ENCODE assay signal across 31 cellular contexts in the genomic region with DNA sequence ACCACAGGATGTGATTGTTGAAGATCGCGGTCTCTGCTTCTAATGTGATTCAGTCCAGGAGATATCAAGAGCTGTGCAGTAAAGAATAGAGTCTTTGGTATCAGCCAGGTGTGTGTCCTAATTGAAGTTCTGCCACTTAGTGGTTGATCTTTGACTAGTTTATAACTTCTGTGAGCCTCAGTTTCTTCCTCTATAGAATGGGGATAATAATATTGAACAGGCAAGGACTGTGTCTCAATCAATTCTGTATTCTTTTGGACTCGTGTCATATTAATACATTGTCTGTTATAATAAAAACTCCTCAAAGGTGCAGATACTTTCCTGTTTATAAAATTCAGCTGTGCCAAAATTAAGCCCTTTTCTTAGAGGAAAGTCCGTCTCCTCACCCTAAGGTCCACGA.
"Had no signal": no experiment of that assay in that cellular context is flagged by ENCODE, and none has a peak within 500 bp of the region (broad histone marks: within the 10 kb centered on the region; RNA-seq: fewer than 3 reads in every experiment).

No MANE protein-coding gene starts in this region.

- H3K36me3 Mint-ChIP-seq: natural killer cell treated with Interleukin-12 subunit alpha and Interleukin-12 subunit beta and Interleukin-15 and Interleukin-18, amount 100 ng/mL, for 72 hours had no signal

- DNase-seq: naive B cell; naive thymus-derived CD8-positive, alpha-beta T cell; occipital lobe; ovary; posterior cingulate gyrus; psoas muscle; right cardiac atrium; spleen; stimulated activated CD4-positive, alpha-beta T cell treated with anti-CD3 and anti-CD28 coated beads, Interleukin-12 subunit alpha, Interleukin-12 subunit beta, amount 100 ng/mL, for 4 hours; stimulated activated CD4-positive, alpha-beta T cell treated with anti-CD3 and anti-CD28 coated beads, Interleukin-1b, Interleukin-23, amount 100 ng/mL, for 48 hours; stimulated activated CD4-positive, alpha-beta T cell treated with anti-CD3 and anti-CD28 coated beads, Interleukin-4, amount 100 ng/mL, for 1 hour; stimulated activated CD4-positive, alpha-beta T cell treated with anti-CD3 and anti-CD28 coated beads, Interleukin-4, amount 100 ng/mL, for 4 hours; stimulated activated CD8-positive, alpha-beta memory T cell treated with anti-CD3 and anti-CD28 coated beads, Interleukin-4, amount 100 ng/mL, for 48 hours; stimulated activated naive CD4-positive, alpha-beta T cell; stimulated activated naive CD8-positive, alpha-beta T cell treated with anti-CD3 and anti-CD28 coated beads, Interleukin-15, amount 100 ng/mL, for 72 hours; stimulated activated naive CD8-positive, alpha-beta T cell treated with anti-CD3 and anti-CD28 coated beads, Interleukin-15, Interleukin-2, amounts not matched to agents 100 U/mL and 50 U/mL, for 24 hours; substantia nigra; testis; trophoblast cell; upper lobe of left lung; uterus had no signal

- H3K9me3 ChIP-seq: ovary, psoas muscle, spleen, suprapubic skin, testis, tibial nerve, upper lobe of left lung, uterus had no signal

- H2AFZ ChIP-seq: neural progenitor cell, parathyroid adenoma had no signal

- H3K9me3 Mint-ChIP-seq: naive B cell; naive thymus-derived CD8-positive, alpha-beta T cell; natural killer cell treated with Interleukin-12 subunit alpha and Interleukin-12 subunit beta and Interleukin-15 and Interleukin-18, amount 100 ng/mL, for 72 hours; neural progenitor cell; stimulated activated memory B cell treated with anti-CD40 and anti-IgM and Interleukin-4, amounts not matched to agents 10 μg/mL and 1 μg/mL and 100 μg/mL, for 72 hours; stimulated activated naive CD8-positive, alpha-beta T cell treated with anti-CD3 and anti-CD28 coated beads, Interleukin-15, amount 100 ng/mL, for 72 hours had no signal

- H3K4me3 Mint-ChIP-seq: naive B cell; natural killer cell treated with Interleukin-12 subunit alpha and Interleukin-12 subunit beta and Interleukin-15 and Interleukin-18, amount 100 ng/mL, for 72 hours; neural progenitor cell; stimulated activated memory B cell treated with anti-CD40 and anti-IgM and Interleukin-4, amounts not matched to agents 10 μg/mL and 1 μg/mL and 100 μg/mL, for 72 hours; stimulated activated naive CD8-positive, alpha-beta T cell treated with anti-CD3 and anti-CD28 coated beads, Interleukin-15, amount 100 ng/mL, for 72 hours had no signal

- H3K27me3 ChIP-seq: neural progenitor cell, ovary, spleen, suprapubic skin, testis, tibial nerve, upper lobe of left lung, uterus had no signal

- H3K4me1 Mint-ChIP-seq: naive B cell; naive thymus-derived CD8-positive, alpha-beta T cell; neural progenitor cell; stimulated activated memory B cell treated with anti-CD40 and anti-IgM and Interleukin-4, amounts not matched to agents 10 μg/mL and 1 μg/mL and 100 μg/mL, for 72 hours; stimulated activated naive CD8-positive, alpha-beta T cell treated with anti-CD3 and anti-CD28 coated beads, Interleukin-15, amount 100 ng/mL, for 72 hours had no signal

- H3K27me3 Mint-ChIP-seq: naive B cell; naive thymus-derived CD8-positive, alpha-beta T cell; natural killer cell treated with Interleukin-12 subunit alpha and Interleukin-12 subunit beta and Interleukin-15 and Interleukin-18, amount 100 ng/mL, for 72 hours; progenitor cell of endocrine pancreas; stimulated activated memory B cell treated with anti-CD40 and anti-IgM and Interleukin-4, amounts not matched to agents 10 μg/mL and 1 μg/mL and 100 μg/mL, for 72 hours; stimulated activated naive CD8-positive, alpha-beta T cell treated with anti-CD3 and anti-CD28 coated beads, Interleukin-15, amount 100 ng/mL, for 72 hours had no signal

- H3K4me2 ChIP-seq: neural progenitor cell, smooth muscle cell had no signal

- ATAC-seq: naive thymus-derived CD8-positive, alpha-beta T cell; natural killer cell treated with Interleukin-12 subunit alpha and Interleukin-12 subunit beta and Interleukin-15 and Interleukin-18, amount 100 ng/mL, for 72 hours; psoas muscle; right cardiac atrium; sciatic nerve; stimulated activated memory B cell treated with anti-CD40 and anti-IgM and Interleukin-4, amounts not matched to agents 10 μg/mL and 1 μg/mL and 100 μg/mL, for 72 hours; stimulated activated naive CD8-positive, alpha-beta T cell treated with anti-CD3 and anti-CD28 coated beads, Interleukin-15, amount 100 ng/mL, for 72 hours; stimulated activated naive CD8-positive, alpha-beta T cell treated with anti-CD3 and anti-CD28 coated beads, Interleukin-15, Interleukin-2, amounts not matched to agents 100 U/mL and 50 U/mL, for 24 hours had no signal

- H3K36me3 ChIP-seq: neural progenitor cell, ovary, uterus had no signal

- H3K4me1 ChIP-seq: neural progenitor cell, parathyroid adenoma, psoas muscle, spleen, suprapubic skin, testis, tibial nerve, upper lobe of left lung, uterus had no signal

- H3K79me2 ChIP-seq: parathyroid adenoma had no signal

- H3K4me3 ChIP-seq: neural progenitor cell, ovary, psoas muscle, skin epidermis, smooth muscle cell, spleen, suprapubic skin, testis, tibial nerve, upper lobe of left lung, uterus had no signal

- H3K27ac ChIP-seq: neural progenitor cell, ovary, parathyroid adenoma, psoas muscle, skin epidermis, spleen, suprapubic skin, testis, tibial nerve, upper lobe of left lung, uterus had no signal

- H3K27ac Mint-ChIP-seq: natural killer cell treated with Interleukin-12 subunit alpha and Interleukin-12 subunit beta and Interleukin-15 and Interleukin-18, amount 100 ng/mL, for 72 hours; neural progenitor cell; stimulated activated memory B cell treated with anti-CD40 and anti-IgM and Interleukin-4, amounts not matched to agents 10 μg/mL and 1 μg/mL and 100 μg/mL, for 72 hours had no signal

- H3K9ac ChIP-seq: neural progenitor cell, parathyroid adenoma had no signal
